In the genomic region with DNA sequence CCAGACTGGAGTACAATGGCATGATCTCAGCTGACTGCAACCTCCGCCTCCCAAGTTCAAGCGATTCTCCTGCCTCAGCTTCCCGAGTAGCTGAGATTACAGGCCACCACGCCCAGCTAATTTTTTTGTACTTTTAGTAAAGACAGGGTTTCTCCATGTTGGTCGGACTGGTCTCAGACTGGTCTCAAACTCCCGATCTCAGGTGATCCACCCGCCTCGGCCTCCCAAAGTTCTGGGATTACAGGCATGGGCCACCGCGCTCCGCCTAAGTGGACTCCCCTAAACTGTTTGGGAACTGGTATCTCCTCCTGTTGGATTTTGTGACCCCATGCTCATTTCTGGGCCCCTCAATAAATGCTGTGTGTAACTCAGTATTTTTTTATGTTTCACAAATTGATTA, we compare ENCODE assay signal across 2 cellular contexts. TPM values are rescaled to one million over a fixed set of nuclear protein-coding genes. Genes with fewer than 3 reads are reported as not detected.
"Had no signal": no experiment of that assay in that cellular context is flagged by ENCODE, and none has a peak within 500 bp of the region (broad histone marks: within the 10 kb centered on the region; RNA-seq: fewer than 3 reads in every experiment).

No MANE protein-coding gene starts in this region.

RNA-seq across cellular contexts. Expression of gene SCTR, which starts 5.3 kb away (rescaled TPM):
- total RNA-seq: G401, GM12878 had no signal

RNA-seq across cellular contexts. Expression of gene CFAP221, which starts 25.2 kb away (rescaled TPM):
- total RNA-seq: GM12878 had no signal
